ENCODE assay signal across 8 cellular contexts in the genomic region with DNA sequence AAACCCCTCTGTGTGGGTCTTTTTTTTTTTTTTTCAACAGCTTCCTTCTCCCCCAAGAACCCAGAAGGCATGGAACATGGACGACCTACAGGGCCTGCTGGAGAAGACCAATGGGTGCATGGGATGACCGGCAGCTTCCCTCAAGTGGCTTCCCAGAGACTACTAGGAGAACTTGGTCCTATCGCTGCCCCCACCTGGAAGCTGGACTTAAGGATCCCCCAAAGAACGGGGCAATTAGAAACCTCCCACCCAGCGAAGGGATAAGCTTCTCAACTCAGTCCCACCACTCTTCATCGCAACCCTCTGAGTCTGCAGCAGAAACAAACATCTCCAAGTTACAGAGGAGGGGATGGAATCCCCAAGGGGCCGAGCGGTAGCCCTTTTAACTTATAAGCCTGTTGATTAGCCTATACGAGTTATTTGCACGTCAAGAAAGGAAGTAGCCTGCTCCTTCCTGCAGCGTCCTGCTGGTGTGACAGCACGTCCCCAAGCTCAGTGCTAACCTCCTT. TPM values are rescaled to one million over a fixed set of nuclear protein-coding genes. Genes with fewer than 3 reads are reported as not detected.
DNase-seq lines count a peak whose midpoint lies in the region; ATAC-seq and TF ChIP-seq lines count a peak whose summit lies in the region.

No MANE protein-coding gene starts in this region.

- H3K27me3 ChIP-seq in OCI-LY3 (ENCODE audit: low read depth, low read length) (no peaks in the 10 kb centered on the region), trophoblast cell (ENCODE audit: insufficient read depth, low read length) (no peaks in the 10 kb centered on the region)

- peak overlapping the region; percentile 51 for H2BK12ac ChIP-seq in trophoblast cell (ENCODE audit: low read length)

- H3K27ac ChIP-seq in OCI-LY3 (ENCODE audit: low read length): no peak overlapping the region
- peak overlapping the region; percentile 92 for H3K27ac ChIP-seq in trophoblast cell (ENCODE audit: low read depth, low read length)

- H3K4me1 ChIP-seq in OCI-LY3 (ENCODE audit: low read length) (peaks cover 15% of the 10 kb centered on the region), trophoblast cell (ENCODE audit: control insufficient read depth in 1 of 2, insufficient read depth in 2 of 2, low read length in 2 of 2) (peaks cover 18 to 22% of the 10 kb centered on the region in 2 experiments)

- peaks cover 34% of the 10 kb centered on the region for H3K79me2 ChIP-seq in OCI-LY3 (ENCODE audit: low read length)
- peaks cover 10% of the 10 kb centered on the region for H3K79me2 ChIP-seq in trophoblast cell (ENCODE audit: control insufficient read depth, insufficient read depth, low read length, poor library complexity)

- H3K23ac ChIP-seq in trophoblast cell (ENCODE audit: low read length): no peak overlapping the region

- H2AK5ac ChIP-seq in trophoblast cell (ENCODE audit: low read length): no peak overlapping the region

- DNase-seq in GM10266 (ENCODE audit: extremely low spot score) (peak; percentile 79), epidermal melanocyte (ENCODE audit: insufficient read length, low spot score) (peak; percentile 12), trophoblast cell (no peak)

- ATAC-seq in GM18520 (IDR thresholded peaks at IDR 0.05; ENCODE audit: unreplicated experiment) (no peak), GM19455 (IDR thresholded peaks at IDR 0.05; ENCODE audit: unreplicated experiment) (no peak), HG03108 (IDR thresholded peaks at IDR 0.05; ENCODE audit: unreplicated experiment) (no peak), GM21526 (IDR thresholded peaks at IDR 0.05; ENCODE audit: low FRiP score, unreplicated experiment) (no peak)

- no peak overlapping the region for H4K12ac ChIP-seq in trophoblast cell (ENCODE audit: low read depth, low read length)

- H3K79me1 ChIP-seq in trophoblast cell (ENCODE audit: low read length): peaks cover 17% of the 10 kb centered on the region

- no peak for TF ChIP-seq CTCF in GM10266 (IDR thresholded peaks at IDR 0.05; ENCODE audit: control insufficient read depth, insufficient read depth, low read depth, missing control alignments)
- no peak for TF ChIP-seq CTCF in OCI-LY3 (IDR thresholded peaks at IDR 0.05; ENCODE audit: low read depth, low read length)

- H4K8ac ChIP-seq in trophoblast cell (ENCODE audit: low read depth, low read length): peak overlapping the region; percentile 4

- H3K18ac ChIP-seq in trophoblast cell (ENCODE audit: low read length): peak overlapping the region; percentile 62

- peak overlapping the region; percentile 83 for H3K4ac ChIP-seq in trophoblast cell (ENCODE audit: low read depth, low read length)

- peak overlapping the region; percentile 39 for H2BK5ac ChIP-seq in trophoblast cell (ENCODE audit: low read depth, low read length, poor library complexity)

- H3K9ac ChIP-seq in OCI-LY3 (ENCODE audit: low read length) (peak overlapping the region; percentile 87), trophoblast cell (ENCODE audit: low read length) (no peak overlapping the region)

- no CpG with 5 or more reads among the region's 12 CpGs for WGBS in trophoblast cell (ENCODE audit: extremely low coverage, insufficient coverage, insufficient read length)

- H2AFZ ChIP-seq in OCI-LY3 (ENCODE audit: low read depth, low read length) (no peak overlapping the region), trophoblast cell (ENCODE audit: insufficient read depth, low read length, poor library complexity) (no peak overlapping the region)

- H3K36me3 ChIP-seq in OCI-LY3 (replicated peaks; ENCODE audit: low read depth, low read length) (peaks cover 4% of the 10 kb centered on the region), trophoblast cell (ENCODE audit: control insufficient read depth in 1 of 2, insufficient read depth in 2 of 2, low read length in 2 of 2) (peaks cover 27 to 30% of the 10 kb centered on the region in 2 experiments)

- H2BK120ac ChIP-seq in trophoblast cell (ENCODE audit: insufficient read depth, low read length, poor library complexity): peak overlapping the region; percentile 40

- H3K9me3 ChIP-seq in OCI-LY3 (ENCODE audit: insufficient read depth, low read length) (no peaks in the 10 kb centered on the region), trophoblast cell (ENCODE audit: insufficient read depth, low read depth, low read length) (no peaks in the 10 kb centered on the region)

- H4K20me1 ChIP-seq in OCI-LY3 (ENCODE audit: insufficient read depth, low read length): peaks cover 8% of the 10 kb centered on the region

- peak overlapping the region; percentile 50 for H4K91ac ChIP-seq in trophoblast cell (ENCODE audit: low read depth, low read length)

- H3K4me3 ChIP-seq in OCI-LY3 (ENCODE audit: low read length) (peak overlapping the region; percentile 95), trophoblast cell (ENCODE audit: low read depth, low read length) (no peak overlapping the region)

- H3K14ac ChIP-seq in trophoblast cell (ENCODE audit: low read length): peak overlapping the region; percentile 34

- H3K4me2 ChIP-seq in OCI-LY3 (ENCODE audit: low read length): peak overlapping the region; percentile 93
- H3K4me2 ChIP-seq in trophoblast cell (ENCODE audit: low read length): peak overlapping the region; percentile 93

RNA-seq across cellular contexts. Expression of gene ACTR1B, which starts 1.4 kb away (rescaled TPM):
- 40.9 and 41.1 TPM in 2 replicates for polyA plus RNA-seq in trophoblast cell (2013)

RNA-seq across cellular contexts. Expression of gene C2orf92, which starts 7.1 kb away (rescaled TPM):
- polyA plus RNA-seq in trophoblast cell (2013): 4.4 TPM in 2 replicates

RNA-seq across cellular contexts. Expression of gene COX5B, which starts 16.6 kb away (rescaled TPM):
- 206 and 215 TPM in 2 replicates for polyA plus RNA-seq in trophoblast cell (2013)

RNA-seq across cellular contexts. Expression of gene ZAP70, which starts 50.9 kb away (rescaled TPM):
- 3.2 and 3.3 TPM in 2 replicates for polyA plus RNA-seq in trophoblast cell (2013)

Comparison
In these comparisons a context has a peak if more than half of its experiments do, and no peak if none do; other contexts are left out.
1. DNase-seq: peak in GM10266 (single experiment) and epidermal melanocyte (single experiment); none in trophoblast cell (0 of 2).